Comparison of ENCODE assay signal across 19 cellular contexts in genomic region chr16:51410125-51410524, GRCh38.
"Had no signal": no experiment of that assay in that cellular context is flagged by ENCODE, and none has a peak within 500 bp of the region (broad histone marks: within the 10 kb centered on the region; RNA-seq: fewer than 3 reads in every experiment).

No MANE protein-coding gene starts in this region.

- H3K27ac ChIP-seq: esophagus squamous epithelium, gastroesophageal sphincter, left lung, lower lobe of right lung, right atrium auricular region, stomach had no signal

- FAIRE-seq: small intestine, urothelium cell line had no signal

- ATAC-seq: effector memory CD8-positive, alpha-beta T cell; gastroesophageal sphincter; left lung; lower lobe of right lung; naive thymus-derived CD8-positive, alpha-beta T cell had no signal

- H3K27me3 ChIP-seq: esophagus squamous epithelium, left lung, right atrium auricular region, stomach had no signal

- H3K36me3 Mint-ChIP-seq: naive thymus-derived CD8-positive, alpha-beta T cell; type B pancreatic cell had no signal

- H3K9me3 Mint-ChIP-seq: type B pancreatic cell had no signal

- H3K4me3 Mint-ChIP-seq: dendritic cell treated with granulocyte-macrophage colony-stimulating factor and Interleukin-4, amounts not matched to agents 40 ng/mL and 50 ng/mL, for 4 days; effector memory CD8-positive, alpha-beta T cell; naive thymus-derived CD8-positive, alpha-beta T cell; type B pancreatic cell had no signal

- H3K9me3 ChIP-seq: esophagus squamous epithelium, gastroesophageal sphincter, left lung, lower lobe of right lung, right atrium auricular region, stomach had no signal

- H3K36me3 ChIP-seq: esophagus squamous epithelium, gastroesophageal sphincter, left lung, lower lobe of right lung, right atrium auricular region, stomach had no signal

- H3K4me1 ChIP-seq: esophagus squamous epithelium, gastroesophageal sphincter, left lung, lower lobe of right lung, right atrium auricular region, stomach had no signal

- DNase-seq: effector memory CD8-positive, alpha-beta T cell; esophagus squamous epithelium; foreskin fibroblast; glutamatergic neuron; islet precursor cell; left lung; lower lobe of right lung; mesendoderm; naive thymus-derived CD8-positive, alpha-beta T cell; posterior cingulate gyrus; small intestine; stimulated activated CD4-positive, alpha-beta T cell treated with anti-CD3 and anti-CD28 coated beads, Interleukin-12 subunit alpha, Interleukin-12 subunit beta, amount 100 ng/mL, for 4 hours; stimulated activated naive CD4-positive, alpha-beta T cell; stomach had no signal

- H3K27me3 Mint-ChIP-seq: dendritic cell treated with granulocyte-macrophage colony-stimulating factor and Interleukin-4, amounts not matched to agents 40 ng/mL and 50 ng/mL, for 4 days; effector memory CD8-positive, alpha-beta T cell; naive thymus-derived CD8-positive, alpha-beta T cell had no signal

- H3K27ac Mint-ChIP-seq: dendritic cell treated with granulocyte-macrophage colony-stimulating factor and Interleukin-4, amounts not matched to agents 40 ng/mL and 50 ng/mL, for 4 days; effector memory CD8-positive, alpha-beta T cell; type B pancreatic cell had no signal

- H3K4me3 ChIP-seq: esophagus squamous epithelium, gastroesophageal sphincter, left lung, lower lobe of right lung, right atrium auricular region, stomach had no signal

- H3K4me1 Mint-ChIP-seq: naive thymus-derived CD8-positive, alpha-beta T cell had no signal
